In genomic region chr1:81841795-81842194, GRCh38 we compare ENCODE assay signal across 30 cellular contexts. TPM values are rescaled to one million over a fixed set of nuclear protein-coding genes. Genes with fewer than 3 reads are reported as not detected.
"Had no signal": no experiment of that assay in that cellular context is flagged by ENCODE, and none has a peak within 500 bp of the region (broad histone marks: within the 10 kb centered on the region; RNA-seq: fewer than 3 reads in every experiment).

No MANE protein-coding gene starts in this region.

- H3K4me3 ChIP-seq: neural progenitor cell, ovary, psoas muscle, skin epidermis, smooth muscle cell, spleen, suprapubic skin, thoracic aorta, thyroid gland, tibial nerve, upper lobe of left lung, vagina had no signal

- H3K36me3 ChIP-seq: ovary, spleen, suprapubic skin, thoracic aorta, thyroid gland, upper lobe of left lung had no signal

- H2AFZ ChIP-seq: neural progenitor cell, parathyroid adenoma had no signal

- FAIRE-seq: urothelium cell line had no signal

- H3K4me1 ChIP-seq: parathyroid adenoma, psoas muscle, spleen, suprapubic skin, thyroid gland, upper lobe of left lung had no signal

- H3K27ac ChIP-seq: ovary, parathyroid adenoma, psoas muscle, skin epidermis, spleen, suprapubic skin, thoracic aorta, thyroid gland, tibial nerve, upper lobe of left lung, vagina had no signal

- H3K9me3 ChIP-seq: ovary, psoas muscle, spleen, suprapubic skin, thoracic aorta, thyroid gland, tibial nerve, upper lobe of left lung, vagina had no signal

- ATAC-seq: naive thymus-derived CD4-positive, alpha-beta T cell; natural killer cell; psoas muscle; right cardiac atrium; sciatic nerve; stimulated activated memory B cell treated with anti-CD40 and anti-IgM and Interleukin-4, amounts not matched to agents 10 μg/mL and 1 μg/mL and 100 μg/mL, for 72 hours; stimulated activated naive CD8-positive, alpha-beta T cell treated with anti-CD3 and anti-CD28 coated beads, Interleukin-15, amount 100 ng/mL, for 72 hours; stimulated activated naive CD8-positive, alpha-beta T cell treated with anti-CD3 and anti-CD28 coated beads, Interleukin-15, Interleukin-2, amounts not matched to agents 100 U/mL and 50 U/mL, for 24 hours had no signal

- H3K4me2 ChIP-seq: neural progenitor cell, smooth muscle cell had no signal

- H3K9ac ChIP-seq: neural progenitor cell, parathyroid adenoma had no signal

- H3K79me2 ChIP-seq: parathyroid adenoma had no signal

- DNase-seq: naive thymus-derived CD4-positive, alpha-beta T cell; natural killer cell; occipital lobe; ovary; posterior cingulate gyrus; psoas muscle; right cardiac atrium; spleen; stimulated activated CD4-positive, alpha-beta T cell treated with anti-CD3 and anti-CD28 coated beads, Interleukin-12 subunit alpha, Interleukin-12 subunit beta, amount 100 ng/mL, for 4 hours; stimulated activated CD4-positive, alpha-beta T cell treated with anti-CD3 and anti-CD28 coated beads, Interleukin-1b, Interleukin-23, amount 100 ng/mL, for 48 hours; stimulated activated CD4-positive, alpha-beta T cell treated with anti-CD3 and anti-CD28 coated beads, Interleukin-4, amount 100 ng/mL, for 1 hour; stimulated activated CD4-positive, alpha-beta T cell treated with anti-CD3 and anti-CD28 coated beads, Interleukin-4, amount 100 ng/mL, for 4 hours; stimulated activated CD8-positive, alpha-beta memory T cell treated with anti-CD3 and anti-CD28 coated beads, Interleukin-4, amount 100 ng/mL, for 48 hours; stimulated activated naive CD4-positive, alpha-beta T cell; stimulated activated naive CD8-positive, alpha-beta T cell treated with anti-CD3 and anti-CD28 coated beads, Interleukin-15, amount 100 ng/mL, for 72 hours; stimulated activated naive CD8-positive, alpha-beta T cell treated with anti-CD3 and anti-CD28 coated beads, Interleukin-15, Interleukin-2, amounts not matched to agents 100 U/mL and 50 U/mL, for 24 hours; substantia nigra; thyroid gland; upper lobe of left lung had no signal

- H3K27me3 ChIP-seq: neural progenitor cell, ovary, spleen, suprapubic skin, thyroid gland, tibial nerve, upper lobe of left lung, vagina had no signal

RNA-seq across cellular contexts. Expression of gene ADGRL2, which starts 41.1 kb away (rescaled TPM):
- total RNA-seq: naive thymus-derived CD4-positive, alpha-beta T cell; natural killer cell had no signal
- polyA plus RNA-seq: naive thymus-derived CD4-positive, alpha-beta T cell had no signal
